5 cellular contexts compared by ENCODE assay signal in the genomic region with DNA sequence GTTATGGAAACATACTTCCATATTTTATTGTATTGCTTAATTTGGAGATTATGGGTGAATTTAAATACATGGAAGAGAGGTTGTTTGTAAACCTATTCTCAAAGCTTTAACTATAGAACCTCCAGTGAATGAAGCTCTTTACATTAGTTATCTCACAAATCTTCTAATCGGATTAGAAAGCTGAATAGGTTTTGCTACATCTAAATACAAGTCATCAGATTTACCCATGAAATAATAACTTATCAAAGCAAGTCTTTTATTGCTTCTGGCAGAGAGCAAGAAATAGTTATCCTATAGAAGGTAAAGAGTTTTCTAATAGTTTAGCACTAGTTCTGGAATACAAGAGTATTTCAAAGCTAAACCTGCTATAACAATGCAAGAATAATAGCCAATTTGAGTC.
"Had no signal": no experiment of that assay in that cellular context is flagged by ENCODE, and none has a peak within 500 bp of the region (broad histone marks: within the 10 kb centered on the region; RNA-seq: fewer than 3 reads in every experiment).

No MANE protein-coding gene starts in this region.

- H3K4me3 Mint-ChIP-seq: GM23338, H9 had no signal

- DNase-seq: H9, HCEC 1CT, IMR-90, KBM-7 had no signal

- ATAC-seq: GM23338 had no signal

- H3K4me1 Mint-ChIP-seq: GM23338, H9 had no signal

- H3K27ac Mint-ChIP-seq: GM23338, H9 had no signal

- H3K4me3 ChIP-seq: GM23338 had no signal

- H3K9me3 Mint-ChIP-seq: GM23338, H9 had no signal
